Comparison of ENCODE assay signal across 21 cellular contexts in genomic region chr3:172585954-172586353, GRCh38.
DNase-seq lines count a peak whose midpoint lies in the region; ATAC-seq and TF ChIP-seq lines count a peak whose summit lies in the region.
"Had no signal": no experiment of that assay in that cellular context is flagged by ENCODE, and none has a peak within 500 bp of the region (broad histone marks: within the 10 kb centered on the region; RNA-seq: fewer than 3 reads in every experiment).

No MANE protein-coding gene starts in this region.

- H3K9me2 ChIP-seq in Karpas-422 (replicated peaks; ENCODE audit: insufficient read depth, low read length) = no peaks in the 10 kb centered on the region

- no peak for ATAC-seq in stimulated activated effector memory CD8-positive, alpha-beta T cell treated with anti-CD3 and anti-CD28 coated beads, Interleukin-12 subunit alpha, Interleukin-12 subunit beta, amount 100 ng/mL, for 72 hours
- no peak for ATAC-seq in HG02588 (IDR thresholded peaks at IDR 0.05; ENCODE audit: unreplicated experiment)

- H3K79me2 ChIP-seq in Karpas-422 (ENCODE audit: low read length) = no peaks in the 10 kb centered on the region
- H3K79me2 ChIP-seq: hepatocyte had no signal

- POLR2A ChIA-PET in CD4-positive, alpha-beta memory T cell (lab: Charles Lee; ENCODE audit: partially characterized antibody) = interaction anchor here (0.8 to 1.6 kb wide), 3 partner anchors 8 to 11 kb away, joined by 3 to 4 read pairs (median 3); no protein-coding TSS in a partner anchor

- peak overlapping the region; percentile 36 for H3K4me3 Mint-ChIP-seq in T-helper 2 cell treated with Interferon-gamma antibody and Interleukin-4, amounts not matched to agents 5 μg/mL and 100 μg/mL, for 36 hours
- H3K4me3 Mint-ChIP-seq in CD4-positive, alpha-beta memory T cell = peak overlapping the region in 4 of 8 donors; percentile 16 to 63 (median 48)
- H3K4me3 Mint-ChIP-seq in stimulated activated effector memory CD8-positive, alpha-beta T cell treated with anti-CD3 and anti-CD28 coated beads, Interleukin-12 subunit alpha, Interleukin-12 subunit beta, amount 100 ng/mL, for 72 hours = no peak overlapping the region
- H3K4me3 Mint-ChIP-seq: activated naive CD4-positive, alpha-beta T cell treated with anti-CD3 and anti-CD28 coated beads, Interleukin-2, amount 50 U/mL, for 24 hours; activated T-cell treated with anti-CD3 and anti-CD28 coated beads, Interleukin-2, amount 50 U/mL, for 24 hours; brain; nephron had no signal

- peaks cover 33% of the 10 kb centered on the region for H3K36me3 Mint-ChIP-seq in T-helper 2 cell treated with Interferon-gamma antibody and Interleukin-4, amounts not matched to agents 5 μg/mL and 100 μg/mL, for 36 hours (ENCODE audit: low read depth)
- peaks cover 0 to 6% of the 10 kb centered on the region in 2 donors for H3K36me3 Mint-ChIP-seq in CD4-positive, alpha-beta memory T cell
- H3K36me3 Mint-ChIP-seq in stimulated activated effector memory CD8-positive, alpha-beta T cell treated with anti-CD3 and anti-CD28 coated beads, Interleukin-12 subunit alpha, Interleukin-12 subunit beta, amount 100 ng/mL, for 72 hours = no peaks in the 10 kb centered on the region
- H3K36me3 Mint-ChIP-seq: brain had no signal

- H3K9me3 ChIP-seq in CD4-positive, alpha-beta memory T cell (ENCODE audit: control insufficient read depth in 1 of 2, low read length in 2 of 2) = no peaks in the 10 kb centered on the region
- H3K9me3 ChIP-seq in esophagus squamous epithelium (no peaks in the 10 kb centered on the region), spleen (peaks cover 0 to 18% (median 0%) of the 10 kb centered on the region in 8 donors), Karpas-422 (ENCODE audit: low read length) (no peaks in the 10 kb centered on the region)
- H3K9me3 ChIP-seq: thoracic aorta had no signal

- TF ChIP-seq CTCF in esophagus squamous epithelium (IDR thresholded peaks at IDR 0.05) (no peak), spleen (IDR thresholded peaks at IDR 0.05 in 8 of 11, conservative IDR thresholded peaks at IDR 0.05 in 3 of 11) (no peak)

- no peak overlapping the region for H3K4me2 ChIP-seq in Karpas-422 (ENCODE audit: low read depth, low read length, poor library complexity, severe bottlenecking)

- 84 to 86% methylated on average over 4 of the region's 4 CpGs for WGBS in esophagus squamous epithelium, 2 donors
- 85 to 90% (median 87%) methylated on average over 4 of the region's 4 CpGs for WGBS in spleen, 5 donors

- no peak for TF ChIP-seq POLR2A in esophagus squamous epithelium (IDR thresholded peaks at IDR 0.05)
- TF ChIP-seq POLR2A in spleen (IDR thresholded peaks at IDR 0.05) = no peak

- H3K4me1 ChIP-seq in CD4-positive, alpha-beta memory T cell (ENCODE audit: insufficient read depth, low read length) = peaks cover 57% of the 10 kb centered on the region
- H3K4me1 ChIP-seq in esophagus squamous epithelium (peaks cover 7 to 65% (median 32%) of the 10 kb centered on the region in 3 donors), spleen (peaks cover 8 to 45% (median 29%) of the 10 kb centered on the region in 6 donors), Karpas-422 (ENCODE audit: low read length) (no peaks in the 10 kb centered on the region)

- intact Hi-C loops in CD4-positive, alpha-beta memory T cell (cut with micrococcal nuclease) = no loop called here
- intact Hi-C loops in esophagus squamous epithelium (cut with DNase I) = no loop called here
- intact Hi-C loops in spleen (cut with DNase I; ENCODE audit: low total_unique reads) = no loop called here

- no peaks in the 10 kb centered on the region for H4K20me1 ChIP-seq in Karpas-422 (ENCODE audit: insufficient read depth, low read depth, low read length)

- H3K27me3 Mint-ChIP-seq in T-helper 2 cell treated with Interferon-gamma antibody and Interleukin-4, amounts not matched to agents 5 μg/mL and 100 μg/mL, for 36 hours (ENCODE audit: low read depth) = no peaks in the 10 kb centered on the region
- no peaks in the 10 kb centered on the region for H3K27me3 Mint-ChIP-seq in CD4-positive, alpha-beta memory T cell
- H3K27me3 Mint-ChIP-seq: activated naive CD4-positive, alpha-beta T cell treated with anti-CD3 and anti-CD28 coated beads, Interleukin-2, amount 50 U/mL, for 24 hours had no signal

- H3K4me1 Mint-ChIP-seq in T-helper 2 cell treated with Interferon-gamma antibody and Interleukin-4, amounts not matched to agents 5 μg/mL and 100 μg/mL, for 36 hours (ENCODE audit: low read depth) = peaks cover 87% of the 10 kb centered on the region
- H3K4me1 Mint-ChIP-seq in CD4-positive, alpha-beta memory T cell = peaks cover 59 to 86% (median 74%) of the 10 kb centered on the region in 4 donors
- H3K4me1 Mint-ChIP-seq in stimulated activated effector memory CD8-positive, alpha-beta T cell treated with anti-CD3 and anti-CD28 coated beads, Interleukin-12 subunit alpha, Interleukin-12 subunit beta, amount 100 ng/mL, for 72 hours = peaks cover 54% of the 10 kb centered on the region
- H3K4me1 Mint-ChIP-seq: brain, nephron had no signal

- H3K9me3 Mint-ChIP-seq in T-helper 2 cell treated with Interferon-gamma antibody and Interleukin-4, amounts not matched to agents 5 μg/mL and 100 μg/mL, for 36 hours = peaks cover 32% of the 10 kb centered on the region
- peaks cover 0 to 12% (median 5%) of the 10 kb centered on the region in 8 donors for H3K9me3 Mint-ChIP-seq in CD4-positive, alpha-beta memory T cell
- peaks cover 10% of the 10 kb centered on the region for H3K9me3 Mint-ChIP-seq in stimulated activated effector memory CD8-positive, alpha-beta T cell treated with anti-CD3 and anti-CD28 coated beads, Interleukin-12 subunit alpha, Interleukin-12 subunit beta, amount 100 ng/mL, for 72 hours

- H3K27ac ChIP-seq in CD4-positive, alpha-beta memory T cell (ENCODE audit: low read depth, low read length) = no peak overlapping the region
- peak overlapping the region in 3 of 4 donors; percentile 22 to 78 (median 66) for H3K27ac ChIP-seq in esophagus squamous epithelium
- H3K27ac ChIP-seq in spleen = peak overlapping the region in 7 of 8 donors; percentile 64 to 87 (median 73)
- H3K27ac ChIP-seq in Karpas-422 (ENCODE audit: low read length) = no peak overlapping the region

- no peak overlapping the region for H2AFZ ChIP-seq in Karpas-422 (ENCODE audit: low read length)

- no peak overlapping the region for H3K27ac Mint-ChIP-seq in T-helper 2 cell treated with Interferon-gamma antibody and Interleukin-4, amounts not matched to agents 5 μg/mL and 100 μg/mL, for 36 hours
- peak overlapping the region in 4 of 7 donors; percentile 5 to 50 (median 20) for H3K27ac Mint-ChIP-seq in CD4-positive, alpha-beta memory T cell
- no peak overlapping the region for H3K27ac Mint-ChIP-seq in stimulated activated effector memory CD8-positive, alpha-beta T cell treated with anti-CD3 and anti-CD28 coated beads, Interleukin-12 subunit alpha, Interleukin-12 subunit beta, amount 100 ng/mL, for 72 hours
- H3K27ac Mint-ChIP-seq: activated naive CD4-positive, alpha-beta T cell treated with anti-CD3 and anti-CD28 coated beads, Interleukin-2, amount 50 U/mL, for 24 hours; brain; nephron; progenitor cell of endocrine pancreas had no signal

- H3K4me3 ChIP-seq in CD4-positive, alpha-beta memory T cell (ENCODE audit: low read length in 2 of 2) = no peak overlapping the region
- H3K4me3 ChIP-seq in esophagus squamous epithelium (no peak overlapping the region), spleen (no peak overlapping the region), Karpas-422 (ENCODE audit: low read length) (no peak overlapping the region)
- H3K4me3 ChIP-seq: hepatocyte had no signal

- no peaks in the 10 kb centered on the region for H3K36me3 ChIP-seq in CD4-positive, alpha-beta memory T cell (ENCODE audit: insufficient read depth, low read length)
- H3K36me3 ChIP-seq in esophagus squamous epithelium (no peaks in the 10 kb centered on the region), spleen (no peaks in the 10 kb centered on the region), Karpas-422 (ENCODE audit: insufficient read depth, low read length) (no peaks in the 10 kb centered on the region)
- H3K36me3 ChIP-seq: thoracic aorta had no signal

- H3K9ac ChIP-seq in Karpas-422 (ENCODE audit: low read length) = no peak overlapping the region

- no peaks in the 10 kb centered on the region for H3K27me3 ChIP-seq in CD4-positive, alpha-beta memory T cell (ENCODE audit: insufficient read depth, low read length)
- H3K27me3 ChIP-seq in esophagus squamous epithelium (no peaks in the 10 kb centered on the region), spleen (replicated peaks in 1 of 7) (no peaks in the 10 kb centered on the region), Karpas-422 (ENCODE audit: low read length) (no peaks in the 10 kb centered on the region)
- H3K27me3 ChIP-seq: hepatocyte had no signal

- CTCF ChIA-PET in CD4-positive, alpha-beta memory T cell (lab: Charles Lee; ENCODE audit: partially characterized antibody) = interaction anchor here (1.1 to 1.8 kb wide), 4 partner anchors 10 to 108 kb away, joined by 3 to 16 read pairs (median 4); no protein-coding TSS in a partner anchor

- no peak for DNase-seq in T-helper 2 cell treated with Interferon-gamma antibody and Interleukin-4, amounts not matched to agents 5 μg/mL and 100 μg/mL, for 36 hours (ENCODE audit: low spot score)
- DNase-seq in T-helper 2 cell = no peak
- no peak for DNase-seq in CD4-positive, alpha-beta memory T cell
- DNase-seq in esophagus squamous epithelium (lab: John Stamatoyannopoulos, UW) = no peak
- DNase-seq in spleen = no peak
- no peak for DNase-seq in stimulated activated effector memory CD8-positive, alpha-beta T cell treated with anti-CD3 and anti-CD28 coated beads, Interleukin-12 subunit alpha, Interleukin-12 subunit beta, amount 100 ng/mL, for 72 hours (ENCODE audit: low spot score in 2 of 2)
- DNase-seq in Karpas-422 = no peak
- DNase-seq: 8988T; activated T-cell treated with anti-CD3 and anti-CD28 coated beads, Interleukin-2, amount 50 U/mL, for 24 hours; cortex of kidney; KBM-7; mesendoderm; NCI-H2081 treated with DMSO at 0.1 percent for 48 hours; NCI-H524 had no signal

Comparison
In these comparisons a context has a peak if more than half of its experiments do, and no peak if none do; other contexts are left out.
1. H3K27ac Mint-ChIP-seq: peak in CD4-positive, alpha-beta memory T cell (4 of 7); none in T-helper 2 cell treated with Interferon-gamma antibody and Interleukin-4, amounts not matched to agents 5 μg/mL and 100 μg/mL, for 36 hours (single experiment) and stimulated activated effector memory CD8-positive, alpha-beta T cell treated with anti-CD3 and anti-CD28 coated beads, Interleukin-12 subunit alpha, Interleukin-12 subunit beta, amount 100 ng/mL, for 72 hours (single experiment).
2. H3K27ac ChIP-seq: peak in esophagus squamous epithelium (3 of 4) and spleen (7 of 8); none in CD4-positive, alpha-beta memory T cell (single experiment) and Karpas-422 (single experiment).